ENCODE assay signal across 24 cellular contexts in the genomic region with DNA sequence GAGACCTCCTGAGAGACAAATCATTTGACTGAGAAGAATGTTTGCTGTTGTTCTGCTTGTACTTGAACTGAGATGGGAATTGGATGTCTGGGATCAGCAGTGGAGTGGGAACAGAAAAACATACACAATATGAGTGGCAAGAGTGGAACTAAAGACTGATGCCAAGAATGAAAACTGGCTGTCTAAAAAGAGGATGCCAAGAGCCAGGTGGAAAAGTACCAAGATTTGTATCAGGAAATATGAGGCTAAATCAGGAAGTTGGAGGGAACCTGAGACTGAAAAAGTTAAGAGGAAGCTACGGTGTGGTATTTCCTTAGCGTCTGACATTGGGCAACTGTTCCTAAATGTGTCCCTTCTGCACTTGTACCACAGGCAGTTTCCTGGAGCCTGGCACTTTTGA.
"Had no signal": no experiment of that assay in that cellular context is flagged by ENCODE, and none has a peak within 500 bp of the region (broad histone marks: within the 10 kb centered on the region; RNA-seq: fewer than 3 reads in every experiment).

No MANE protein-coding gene starts in this region.

- H3K27ac ChIP-seq: PC-9 had no signal

- FAIRE-seq: astrocyte, TTC549 had no signal

- DNase-seq: activated B cell treated with CpG ODN at 0.5 μM for 24 hours; activated CD4-positive, alpha-beta T cell treated with anti-CD3 and anti-CD28 coated beads for 1 hour; activated CD4-positive, alpha-beta T cell treated with anti-CD3 and anti-CD28 coated beads, Interleukin-2, amount 10 ng/mL, durations not matched to agents 24 days and 14 days; activated CD4-positive, alpha-beta T cell treated with anti-CD3 and anti-CD28 coated beads, Interleukin-2, amount 50 U/mL, for 48 hours; activated CD8-positive, alpha-beta memory T cell treated with anti-CD3 and anti-CD28 coated beads, Interleukin-2, amount 10 ng/mL, durations not matched to agents 7 days and 5 days; activated gamma-delta T cell; activated naive CD4-positive, alpha-beta T cell treated with anti-CD3 and anti-CD28 coated beads for 36 hours; activated T-cell treated with anti-CD3 and anti-CD28 coated beads, Interleukin-2, amount 50 U/mL, for 24 hours; amygdala; NCI-H1092; NCI-H1417; NCI-H1930; NCI-H2171; NCI-H2227 treated with DMSO at 0.1 percent for 48 hours; NCI-H510A; NCI-H526 treated with DMSO at 0.1 percent for 48 hours; NCI-H82; PC-9; SHP77 treated with DMSO at 0.1 percent for 48 hours; T-cell; T-helper 2 cell; T1000 had no signal

- H3K4me3 ChIP-seq: PC-9 had no signal

- H2AFZ ChIP-seq: PC-9 had no signal

- H3K4me2 ChIP-seq: PC-9 had no signal
